15 cellular contexts compared by ENCODE assay signal in the genomic region with DNA sequence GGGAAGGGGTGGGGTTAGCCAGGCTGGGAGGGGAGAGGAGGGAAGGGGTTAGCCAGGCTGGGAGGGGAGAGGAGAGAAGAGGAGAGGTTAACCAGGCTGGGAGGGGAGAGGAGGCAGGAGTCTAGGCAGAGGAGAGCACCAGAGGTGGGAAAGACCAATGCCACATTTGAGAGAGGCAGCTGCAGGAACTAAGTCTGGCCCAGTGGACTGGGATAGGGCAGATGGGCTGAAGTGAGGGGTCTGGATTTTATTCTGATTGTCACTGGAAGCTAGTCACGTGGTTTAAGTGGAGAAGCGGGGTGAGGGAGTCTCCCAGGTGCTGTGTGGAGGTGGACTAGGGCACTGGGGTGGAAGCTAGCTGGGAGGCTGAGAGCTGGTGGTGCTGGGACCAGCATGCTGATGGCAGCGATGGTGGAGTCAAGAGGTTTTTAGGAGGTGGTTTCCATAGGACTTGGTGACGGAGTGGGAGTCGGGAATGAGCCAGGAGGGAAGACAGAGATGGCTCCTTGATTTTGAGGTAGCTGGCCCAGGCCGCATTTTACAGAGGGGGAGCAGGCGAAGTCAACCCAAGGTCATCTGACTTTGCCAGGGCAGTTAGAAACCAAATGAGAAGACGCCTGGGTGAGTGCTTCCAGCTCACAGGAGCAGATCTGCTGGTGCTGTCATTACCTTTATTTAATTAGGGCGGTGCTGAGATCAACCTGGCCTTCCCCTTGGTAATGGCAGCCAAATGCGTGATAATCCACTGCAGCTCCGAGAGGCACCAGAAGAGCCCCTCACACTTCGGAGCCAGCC. TPM values are rescaled to one million over a fixed set of nuclear protein-coding genes. Genes with fewer than 3 reads are reported as not detected.
A peak's percentile ranks its signal among the peaks of the same experiment; 100 is the strongest.
DNase-seq lines count a peak whose midpoint lies in the region; ATAC-seq and TF ChIP-seq lines count a peak whose summit lies in the region.
"Had no signal": no experiment of that assay in that cellular context is flagged by ENCODE, and none has a peak within 500 bp of the region (broad histone marks: within the 10 kb centered on the region; RNA-seq: fewer than 3 reads in every experiment).

No MANE protein-coding gene starts in this region.

- no peaks in the 10 kb centered on the region for H3K36me3 Mint-ChIP-seq in activated B cell treated with CpG ODN at 0.5 μM for 24 hours (ENCODE audit: low read depth)

- H3K4me1 Mint-ChIP-seq in activated B cell treated with CpG ODN at 0.5 μM for 24 hours = no peaks in the 10 kb centered on the region

- TF ChIP-seq CTCF in BE2C (IDR thresholded peaks at IDR 0.05; ENCODE audit: low read depth, low read length) = no peak
- TF ChIP-seq CTCF in activated B cell treated with CpG ODN at 0.5 μM for 24 hours (IDR thresholded peaks at IDR 0.05) = no peak

- H3K27ac ChIP-seq in BLaER1 = peak overlapping the region; percentile 22; the same call in 1 of the 2 replicates
- H3K27ac ChIP-seq: SJSA1 had no signal

- no peak overlapping the region for H3K27ac Mint-ChIP-seq in activated B cell treated with CpG ODN at 0.5 μM for 24 hours

- no peak for ATAC-seq in activated B cell treated with CpG ODN at 0.5 μM for 24 hours (ENCODE audit: low read depth)
- ATAC-seq in GM18517 (IDR thresholded peaks at IDR 0.05; ENCODE audit: unreplicated experiment) = no peak

- H3K9me3 ChIP-seq in BE2C (no peaks in the 10 kb centered on the region), BLaER1 (no peaks in the 10 kb centered on the region)
- H3K9me3 ChIP-seq: SJSA1 had no signal

- H3K4me3 ChIP-seq in BE2C (ENCODE audit: low read depth, low read length) (no peak overlapping the region), BLaER1 (no peak overlapping the region)
- H3K4me3 ChIP-seq: SJSA1 had no signal

- H4K20me1 ChIP-seq in BLaER1 = no peaks in the 10 kb centered on the region

- peaks cover 12% of the 10 kb centered on the region for H3K36me3 ChIP-seq in BE2C
- peaks cover 3% of the 10 kb centered on the region; the same call in 1 of the 2 replicates for H3K36me3 ChIP-seq in BLaER1
- H3K36me3 ChIP-seq: SJSA1 had no signal

- intact Hi-C loops in activated B cell treated with CpG ODN at 0.5 μM for 24 hours (cut with micrococcal nuclease) = no loop called here

- no peaks in the 10 kb centered on the region for H3K27me3 Mint-ChIP-seq in activated B cell treated with CpG ODN at 0.5 μM for 24 hours

- H3K4me3 Mint-ChIP-seq in activated B cell treated with CpG ODN at 0.5 μM for 24 hours = no peak overlapping the region

- H3K9ac ChIP-seq in BLaER1 = no peak overlapping the region

- DNase-seq in BE2C (peak; percentile 34), activated B cell treated with CpG ODN at 0.5 μM for 24 hours (peak; percentile 9), mesenteric fat pad (ENCODE audit: low spot score) (peak; percentile 39), H4 (ENCODE audit: low spot score) (no peak), hepatic stellate cell (ENCODE audit: low spot score) (no peak), DMS79 treated with DMSO at 0.1 percent for 48 hours (lab: John Stamatoyannopoulos, UW) (no peak)
- DNase-seq: DMS 273 treated with DMSO at 0.1 percent for 48 hours, EL, MV-4-11, NCI-H2081 treated with DMSO at 0.1 percent for 48 hours, NCI-H524 treated with DMSO at 0.1 percent for 48 hours had no signal

- H3K4me2 ChIP-seq in BLaER1 = no peak overlapping the region

- no peaks in the 10 kb centered on the region for H3K27me3 ChIP-seq in BE2C
- no peaks in the 10 kb centered on the region for H3K27me3 ChIP-seq in BLaER1

- H3K9me3 Mint-ChIP-seq in activated B cell treated with CpG ODN at 0.5 μM for 24 hours = no peaks in the 10 kb centered on the region

- CTCF ChIA-PET in activated B cell treated with CpG ODN at 0.5 μM for 24 hours (lab: Charles Lee) = no interaction called here

- H3K4me1 ChIP-seq in BE2C (peaks cover 4% of the 10 kb centered on the region; the same call in 1 of the 2 replicates), BLaER1 (peaks cover 20% of the 10 kb centered on the region)
- H3K4me1 ChIP-seq: SJSA1 had no signal

- POLR2A ChIA-PET in activated B cell treated with CpG ODN at 0.5 μM for 24 hours (lab: Charles Lee) = no interaction called here

RNA-seq across cellular contexts. Expression of gene DISP3, which starts 42.8 kb away (rescaled TPM):
- polyA plus RNA-seq in BE2C (2012; ENCODE audit: insufficient read depth, insufficient read length, low read depth) = 5.1 TPM
- 0.42 and 0.44 TPM in 2 replicates for total RNA-seq in activated B cell treated with CpG ODN at 0.5 μM for 24 hours
- not detected for total RNA-seq in mesenteric fat pad
- total RNA-seq in H4 (2014; rRNA removed; shearing (Covaris generic)) = 0.27 and 0.31 TPM in 2 replicates
- total RNA-seq: RPMI7951, SJSA1 had no signal

Comparison
In these comparisons a context has a peak if more than half of its experiments do, and no peak if none do; other contexts are left out.
1. DNase-seq: peak in BE2C (single experiment), activated B cell treated with CpG ODN at 0.5 μM for 24 hours (single experiment) and mesenteric fat pad (single experiment); none in H4 (single experiment), hepatic stellate cell (single experiment) and DMS79 treated with DMSO at 0.1 percent for 48 hours (single experiment).